17 cellular contexts compared by ENCODE assay signal in genomic region chr14:55930016-55930784, GRCh38.
DNase-seq lines count a peak whose midpoint lies in the region; ATAC-seq and TF ChIP-seq lines count a peak whose summit lies in the region.
"Had no signal": no experiment of that assay in that cellular context is flagged by ENCODE, and none has a peak within 500 bp of the region (broad histone marks: within the 10 kb centered on the region; RNA-seq: fewer than 3 reads in every experiment).

No MANE protein-coding gene starts in this region.

- H3K4me3 Mint-ChIP-seq in CD4-positive, alpha-beta memory T cell: no peak overlapping the region
- H3K4me3 Mint-ChIP-seq: CD8-positive, alpha-beta T cell; H9 had no signal

- H3K4me1 Mint-ChIP-seq in CD4-positive, alpha-beta memory T cell: no peaks in the 10 kb centered on the region

- H3K4me3 ChIP-seq in RWPE2 (ENCODE audit: severe bottlenecking) (no peak overlapping the region), epithelial cell of esophagus (ENCODE audit: low read length) (no peak overlapping the region)
- no peak overlapping the region for H3K4me3 ChIP-seq in CD4-positive, alpha-beta memory T cell (ENCODE audit: low read length in 2 of 2)
- H3K4me3 ChIP-seq: GM12878, GM23248 had no signal

- POLR2A ChIA-PET in CD4-positive, alpha-beta memory T cell (lab: Charles Lee; ENCODE audit: partially characterized antibody): no interaction called here

- peaks cover 1% of the 10 kb centered on the region for H3K9me3 ChIP-seq in RWPE2 (ENCODE audit: severe bottlenecking)
- no peaks in the 10 kb centered on the region for H3K9me3 ChIP-seq in CD4-positive, alpha-beta memory T cell (ENCODE audit: control insufficient read depth in 1 of 2, low read length in 2 of 2)
- H3K9me3 ChIP-seq: Caco-2 had no signal

- H3K36me3 Mint-ChIP-seq in CD4-positive, alpha-beta memory T cell: no peaks in the 10 kb centered on the region
- H3K36me3 Mint-ChIP-seq: CD8-positive, alpha-beta T cell had no signal

- no peak overlapping the region for H3K27ac Mint-ChIP-seq in CD4-positive, alpha-beta memory T cell
- H3K27ac Mint-ChIP-seq: CD8-positive, alpha-beta T cell; H9 had no signal

- CTCF ChIA-PET in CD4-positive, alpha-beta memory T cell (lab: Charles Lee; ENCODE audit: partially characterized antibody): no interaction called here

- H3K9me3 Mint-ChIP-seq in CD4-positive, alpha-beta memory T cell: peaks cover 0 to 5% (median 3%) of the 10 kb centered on the region in 8 donors
- H3K9me3 Mint-ChIP-seq: CD8-positive, alpha-beta T cell had no signal

- no peak for TF ChIP-seq CTCF in RWPE2 (IDR thresholded peaks at IDR 0.05; ENCODE audit: poor library complexity, severe bottlenecking)
- no peak for TF ChIP-seq CTCF in epithelial cell of esophagus (IDR thresholded peaks at IDR 0.05; ENCODE audit: insufficient read depth, low read depth, low read length, missing control alignments)

- H3K36me3 ChIP-seq in RWPE2 (ENCODE audit: low read depth): no peaks in the 10 kb centered on the region
- H3K36me3 ChIP-seq in CD4-positive, alpha-beta memory T cell (ENCODE audit: insufficient read depth, low read length): no peaks in the 10 kb centered on the region

- H3K27me3 Mint-ChIP-seq in CD4-positive, alpha-beta memory T cell: peaks cover 5 to 11% of the 10 kb centered on the region in 2 donors

- no peak overlapping the region for H3K27ac ChIP-seq in RWPE2 (ENCODE audit: poor library complexity, severe bottlenecking)
- H3K27ac ChIP-seq in CD4-positive, alpha-beta memory T cell (ENCODE audit: low read depth, low read length): no peak overlapping the region
- H3K27ac ChIP-seq: GM23248 had no signal

- ATAC-seq in RWPE2 (ENCODE audit: low read depth) (peak; percentile 68), HG03039 (IDR thresholded peaks at IDR 0.05; ENCODE audit: unreplicated experiment) (no peak)
- ATAC-seq: CD8-positive, alpha-beta T cell; GM12878; HCT116 had no signal

- DNase-seq in RWPE2 (ENCODE audit: low spot score) (no peak), epithelial cell of esophagus (ENCODE audit: low read depth) (peak; percentile 51), NCI-H2171 (lab: John Stamatoyannopoulos, UW) (no peak)
- DNase-seq in CD4-positive, alpha-beta memory T cell: no peak
- DNase-seq: C1 segment of cervical spinal cord; Caco-2; CD8-positive, alpha-beta T cell; DMS 273 treated with DMSO at 0.1 percent for 48 hours; DMS79; EL; GDM1; GM23248; H9 had no signal

- H3K27me3 ChIP-seq in RWPE2 (ENCODE audit: insufficient read depth, poor library complexity, severe bottlenecking): no peaks in the 10 kb centered on the region
- H3K27me3 ChIP-seq in CD4-positive, alpha-beta memory T cell (ENCODE audit: insufficient read depth, low read length): no peaks in the 10 kb centered on the region

- no peak for TF ChIP-seq EP300 in Ishikawa (IDR thresholded peaks at IDR 0.05; ENCODE audit: borderline replicate concordance)

- intact Hi-C loops in CD4-positive, alpha-beta memory T cell (cut with micrococcal nuclease): no loop called here

- H3K4me1 ChIP-seq in RWPE2 (ENCODE audit: insufficient read depth, poor library complexity, severe bottlenecking): no peaks in the 10 kb centered on the region
- no peaks in the 10 kb centered on the region for H3K4me1 ChIP-seq in CD4-positive, alpha-beta memory T cell (ENCODE audit: insufficient read depth, low read length)

- no peak for TF ChIP-seq RAD21 in Ishikawa (IDR thresholded peaks at IDR 0.05; ENCODE audit: low read depth)

TF ChIP-seq in Ishikawa, 13 proteins besides CTCF, POLR2A, EP300 and RAD21:
- no peak for TF ChIP-seq YY1 (IDR thresholded peaks at IDR 0.05; ENCODE audit: low read depth)
- peak; percentile 64 for TF ChIP-seq CEBPB (IDR thresholded peaks at IDR 0.05)
